8 cellular contexts compared by ENCODE assay signal in the genomic region with DNA sequence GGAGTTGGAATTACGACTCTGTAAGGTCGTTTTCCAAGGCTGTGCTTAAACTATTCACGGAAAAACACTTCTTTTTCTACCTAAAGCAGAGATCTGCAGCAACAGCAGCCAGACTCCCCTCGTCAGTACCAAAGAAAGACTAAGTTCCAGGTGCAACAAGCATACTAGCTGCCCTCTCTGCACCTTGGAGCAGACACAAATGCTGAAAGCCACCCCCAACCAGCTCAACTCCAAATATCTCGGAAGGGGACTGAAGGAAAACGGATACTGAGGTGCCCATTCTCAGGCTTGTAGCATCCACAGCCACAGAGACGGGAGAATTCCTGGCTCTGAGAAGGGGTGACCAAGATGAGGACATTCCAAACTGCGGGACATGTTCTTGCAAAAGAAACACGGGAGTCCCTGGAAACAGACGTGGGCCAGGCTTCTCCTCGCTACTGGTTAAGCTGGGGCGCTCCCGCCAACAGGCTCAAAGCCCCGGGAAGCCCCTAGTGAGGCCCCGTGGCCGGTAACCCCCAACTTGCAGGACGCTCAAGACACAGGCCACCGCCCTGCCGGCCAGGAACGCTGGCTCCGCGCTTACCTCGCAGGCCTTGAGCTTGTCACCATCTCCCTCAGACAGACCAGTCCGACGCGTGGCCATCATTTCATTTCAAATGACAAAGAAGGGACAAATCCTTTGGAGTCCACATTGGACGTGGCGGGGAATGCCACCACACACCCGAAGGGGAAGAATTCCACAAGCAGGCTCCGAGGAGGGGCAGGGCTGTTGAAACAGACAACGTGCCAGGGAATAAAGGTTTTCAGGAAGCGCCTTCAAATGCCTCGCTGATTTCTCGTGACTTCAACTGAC. TPM values are rescaled to one million over a fixed set of nuclear protein-coding genes. Genes with fewer than 3 reads are reported as not detected.
DNase-seq lines count a peak whose midpoint lies in the region; ATAC-seq and TF ChIP-seq lines count a peak whose summit lies in the region.

No MANE protein-coding gene starts in this region.

- H3K27me3 Mint-ChIP-seq in activated naive CD4-positive, alpha-beta T cell treated with anti-CD3 and anti-CD28 coated beads for 36 hours (ENCODE audit: low read depth), result no peaks in the 10 kb centered on the region

- H3K27ac Mint-ChIP-seq in activated naive CD4-positive, alpha-beta T cell treated with anti-CD3 and anti-CD28 coated beads for 36 hours, result no peak overlapping the region

- H3K4me1 ChIP-seq in adrenal gland (replicated peaks in 1 of 2), result peaks cover 31 to 46% of the 10 kb centered on the region in 2 donors
- peaks cover 54% of the 10 kb centered on the region for H3K4me1 ChIP-seq in iPS-18a (ENCODE audit: control insufficient read depth, low read depth, low read length)

- intact Hi-C loops in activated naive CD4-positive, alpha-beta T cell treated with anti-CD3 and anti-CD28 coated beads for 36 hours (cut with micrococcal nuclease), result loop anchor here (5.0 to 10.0 kb wide), 4 partner anchors 509 to 1384 kb away; no protein-coding TSS in a partner anchor
- intact Hi-C loops in adrenal gland (cut with DNase I), result loop anchor here (5.0 to 10.0 kb wide), 2 partner anchors 79 to 233 kb away; a partner anchor contains a TSS

- H3K27me3 ChIP-seq in adrenal gland, result no peaks in the 10 kb centered on the region
- peaks cover 49% of the 10 kb centered on the region for H3K27me3 ChIP-seq in iPS-18a (ENCODE audit: control insufficient read depth, insufficient read depth, low read length)

- peaks cover 14% of the 10 kb centered on the region for H3K4me1 Mint-ChIP-seq in activated naive CD4-positive, alpha-beta T cell treated with anti-CD3 and anti-CD28 coated beads for 36 hours (ENCODE audit: low read depth)

- H3K9ac ChIP-seq in iPS-18a (ENCODE audit: low read length), result peak overlapping the region; percentile 86

- no peak for ATAC-seq in GM21528 (IDR thresholded peaks at IDR 0.05; ENCODE audit: low FRiP score, unreplicated experiment)

- no peaks in the 10 kb centered on the region for H3K36me3 Mint-ChIP-seq in activated naive CD4-positive, alpha-beta T cell treated with anti-CD3 and anti-CD28 coated beads for 36 hours (ENCODE audit: low read depth)

- H3K9me3 ChIP-seq in adrenal gland (replicated peaks in 1 of 3), result no peaks in the 10 kb centered on the region
- no peaks in the 10 kb centered on the region for H3K9me3 ChIP-seq in iPS-18a (ENCODE audit: control insufficient read depth, low read depth, low read length)

- peak overlapping the region; percentile 79 for H3K4me3 Mint-ChIP-seq in activated naive CD4-positive, alpha-beta T cell treated with anti-CD3 and anti-CD28 coated beads for 36 hours

- WGBS in adrenal gland, 4 donors, result 16 to 25% (median 20%) methylated on average over 15 to 34 of the region's 34 CpGs

- no peak for DNase-seq in activated naive CD4-positive, alpha-beta T cell treated with anti-CD3 and anti-CD28 coated beads for 36 hours
- no peak for DNase-seq in activated naive CD4-positive, alpha-beta T cell treated with anti-CD3 and anti-CD28 coated beads, Interleukin-2, amount 50 U/mL, for 16 hours
- DNase-seq in adrenal gland (peak; percentile 28 to 67 (median 47)), skeletal muscle cell (ENCODE audit: low read depth) (no peak), GOT3 (lab: John Stamatoyannopoulos, UW) (no peak), NCI-H1694 (lab: John Stamatoyannopoulos, UW) (no peak)

- CTCF ChIA-PET in activated naive CD4-positive, alpha-beta T cell treated with anti-CD3 and anti-CD28 coated beads for 36 hours (lab: Charles Lee), result interaction anchor here (0.6 kb wide), 1 partner anchor 111 kb away, joined by 3 read pairs; no protein-coding TSS in a partner anchor

- H3K36me3 ChIP-seq in adrenal gland (replicated peaks in 1 of 2) (no peaks in the 10 kb centered on the region), iPS-18a (ENCODE audit: control insufficient read depth, low read depth, low read length) (no peaks in the 10 kb centered on the region)

- H3K4me3 ChIP-seq in adrenal gland (peak overlapping the region; percentile 2 to 90 (median 42)), iPS-18a (ENCODE audit: low read length) (peak overlapping the region; percentile 88), skeletal muscle cell (ENCODE audit: low read depth, low read length) (peak overlapping the region; percentile 73)

- H3K27ac ChIP-seq in adrenal gland, result peak overlapping the region; percentile 70 to 96 (median 89)
- H3K27ac ChIP-seq in iPS-18a (ENCODE audit: low read length), result no peak overlapping the region

- TF ChIP-seq CTCF in adrenal gland (IDR thresholded peaks at IDR 0.05), result no peak

- TF ChIP-seq POLR2A in adrenal gland (IDR thresholded peaks at IDR 0.05), result no peak

- H3K9me3 Mint-ChIP-seq in activated naive CD4-positive, alpha-beta T cell treated with anti-CD3 and anti-CD28 coated beads for 36 hours, result no peaks in the 10 kb centered on the region

RNA-seq across cellular contexts. Expression of a gene that starts 2.2 kb away (rescaled TPM):
- 10 to 100 TPM; 14.6 to 15.0 TPM for total RNA-seq in activated naive CD4-positive, alpha-beta T cell treated with anti-CD3 and anti-CD28 coated beads for 36 hours
- 100 to 1,000 TPM in 5 of 8 donors, 10 to 100 TPM in 3; 80.4 to 160 (median 122) TPM for total RNA-seq in adrenal gland
- 10 to 100 TPM; 45.2 to 74.1 (median 66.6) TPM for polyA plus RNA-seq in adrenal gland

Comparison
In these comparisons a context has a peak if more than half of its experiments do, and no peak if none do; other contexts are left out.
1. DNase-seq: peak in adrenal gland (7 of 7); none in activated naive CD4-positive, alpha-beta T cell treated with anti-CD3 and anti-CD28 coated beads for 36 hours (single experiment), activated naive CD4-positive, alpha-beta T cell treated with anti-CD3 and anti-CD28 coated beads, Interleukin-2, amount 50 U/mL, for 16 hours (single experiment), skeletal muscle cell (single experiment), GOT3 (single experiment) and NCI-H1694 (single experiment).
2. RNA of a gene that starts 2.2 kb away (total RNA-seq): 80.4 to 160 TPM in adrenal gland; 14.6 to 15.0 TPM in activated naive CD4-positive, alpha-beta T cell treated with anti-CD3 and anti-CD28 coated beads for 36 hours; every median in the first group is over 4 times any median in the second.
3. Peak in every context shown above with its lines, with median percentiles within 50 percentile points of each other: H3K4me3 ChIP-seq.